In the genomic region with DNA sequence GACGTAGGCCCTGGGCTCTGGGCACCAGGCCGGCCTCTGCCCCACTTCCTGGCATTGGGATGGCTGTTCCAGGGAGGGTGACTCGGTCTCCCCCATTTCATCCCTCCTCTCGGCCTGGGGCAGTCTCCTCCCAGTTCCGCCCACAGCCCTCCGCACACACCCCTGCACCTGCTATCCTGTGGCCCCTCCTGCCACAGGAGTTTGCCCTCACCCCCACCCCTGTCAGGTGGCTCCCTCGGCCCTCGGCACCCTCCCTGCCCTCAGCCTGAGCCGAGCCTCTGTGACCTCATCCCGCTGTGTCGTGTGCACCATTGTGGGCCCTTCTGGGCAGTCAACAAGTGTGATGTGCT, we compare ENCODE assay signal across 17 cellular contexts.
"Had no signal": no experiment of that assay in that cellular context is flagged by ENCODE, and none has a peak within 500 bp of the region (broad histone marks: within the 10 kb centered on the region; RNA-seq: fewer than 3 reads in every experiment).

No MANE protein-coding gene starts in this region.

- H3K4me1 ChIP-seq: ascending aorta, esophagus squamous epithelium, gastrocnemius medialis, tibial artery, uterus had no signal

- H3K4me3 ChIP-seq: ascending aorta, esophagus squamous epithelium, gastrocnemius medialis, mucosa of descending colon, tibial artery, uterus had no signal

- ATAC-seq: activated naive CD4-positive, alpha-beta T cell treated with anti-CD3 and anti-CD28 coated beads, Interleukin-2, amount 50 U/mL, for 72 hours; activated T-helper 17 cell treated with anti-CD3 and anti-CD28 coated beads, Interleukin-2, amount 50 U/mL, for 72 hours; gastrocnemius medialis; left cardiac atrium; mucosa of descending colon; stimulated activated naive CD8-positive, alpha-beta T cell treated with anti-CD3 and anti-CD28 coated beads, Interleukin-15, Interleukin-2, amounts not matched to agents 100 U/mL and 50 U/mL, for 24 hours had no signal

- H3K27ac ChIP-seq: ascending aorta, brain microvascular endothelial cell, esophagus squamous epithelium, gastrocnemius medialis, tibial artery, uterus had no signal

- DNase-seq: activated CD4-positive, alpha-beta T cell treated with anti-CD3 and anti-CD28 coated beads, Interleukin-2, amount 50 U/mL, for 1 hour; brain microvascular endothelial cell; caudate nucleus; effector memory CD4-positive, alpha-beta T cell; esophagus squamous epithelium; gastrocnemius medialis; left cardiac atrium; mesenchymal stem cell; mucosa of descending colon; nephron progenitor cell; stimulated activated CD4-positive, alpha-beta T cell treated with anti-CD3 and anti-CD28 coated beads, Interleukin-4, amount 100 ng/mL, for 1 hour; stimulated activated naive CD8-positive, alpha-beta T cell treated with anti-CD3 and anti-CD28 coated beads, Interleukin-15, Interleukin-2, amounts not matched to agents 100 U/mL and 50 U/mL, for 24 hours; tibial artery; uterus had no signal

- H3K27me3 ChIP-seq: ascending aorta, brain microvascular endothelial cell, uterus had no signal

- H3K36me3 ChIP-seq: ascending aorta, brain microvascular endothelial cell, esophagus squamous epithelium, gastrocnemius medialis, tibial artery, uterus had no signal
